15 cellular contexts compared by ENCODE assay signal in genomic region chr22:29096736-29097669, GRCh38. TPM values are rescaled to one million over a fixed set of nuclear protein-coding genes. Genes with fewer than 3 reads are reported as not detected.
DNase-seq lines count a peak whose midpoint lies in the region; ATAC-seq, FAIRE-seq and TF ChIP-seq lines count a peak whose summit lies in the region.
"Had no signal": no experiment of that assay in that cellular context is flagged by ENCODE, and none has a peak within 500 bp of the region (broad histone marks: within the 10 kb centered on the region; RNA-seq: fewer than 3 reads in every experiment).

No MANE protein-coding gene starts in this region.

- peak; percentile 35 for DNase-seq in GM23338 (ENCODE audit: low spot score)
- DNase-seq in SW480 (ENCODE audit: low spot score): peak; percentile 83
- DNase-seq in heart right ventricle: peak in 1 of 2 donors; percentile 24
- peak in 1 of 6 donors; percentile 34 for DNase-seq in pancreas
- DNase-seq in NCI-H1092 treated with DMSO at 0.1 percent for 48 hours (lab: John Stamatoyannopoulos, UW): no peak
- no peak for DNase-seq in NCI-H1436 (lab: John Stamatoyannopoulos, UW)
- no peak for DNase-seq in mesenchymal stem cell
- no peak for DNase-seq in stimulated activated CD8-positive, alpha-beta memory T cell treated with anti-CD3 and anti-CD28 coated beads, Interleukin-4, amount 100 ng/mL, for 48 hours
- DNase-seq: aorta, BE2C, NCI-H1930 had no signal

- no peak overlapping the region for H2BK15ac ChIP-seq in mesenchymal stem cell (ENCODE audit: low read depth, poor library complexity, severe bottlenecking)

- no peak overlapping the region for H3K14ac ChIP-seq in mesenchymal stem cell (ENCODE audit: low read length in 2 of 2)

- H3K27me3 Mint-ChIP-seq in GM23338 (ENCODE audit: insufficient read depth, low read depth, poor library complexity): peaks cover 6% of the 10 kb centered on the region

- H3K4me3 ChIP-seq in GM23338 (no peak overlapping the region), heart right ventricle (no peak overlapping the region), pancreas (no peak overlapping the region), mesenchymal stem cell (ENCODE audit: insufficient read depth in 1 of 2, low read depth in 1 of 2, low read length in 2 of 2) (no peak overlapping the region)
- H3K4me3 ChIP-seq: tibial nerve had no signal

- no peaks in the 10 kb centered on the region for H3K79me1 ChIP-seq in mesenchymal stem cell (replicated peaks; ENCODE audit: low read length, poor library complexity, severe bottlenecking)

- peaks cover 27% of the 10 kb centered on the region for H3K4me1 Mint-ChIP-seq in GM23338

- intact Hi-C loops in heart right ventricle (cut with DNase I): no loop called here
- intact Hi-C loops in pancreas (cut with DNase I): no loop called here

- no peak overlapping the region for H2BK5ac ChIP-seq in mesenchymal stem cell (ENCODE audit: low read depth, low read length, poor library complexity, severe bottlenecking)

- TF ChIP-seq CTCF in GM23338 (conservative IDR thresholded peaks at IDR 0.05; ENCODE audit: low read depth in 2 of 2): no peak
- no peak for TF ChIP-seq CTCF in heart right ventricle (IDR thresholded peaks at IDR 0.05)
- no peak for TF ChIP-seq CTCF in pancreas (IDR thresholded peaks at IDR 0.05)

- H3K27ac ChIP-seq in GM23338 (ENCODE audit: low read depth) (no peak overlapping the region), heart right ventricle (peak overlapping the region in 9 of 10 donors; percentile 23 to 75 (median 59)), pancreas (peak overlapping the region in 3 of 4 donors; percentile 2 to 59 (median 27)), mesenchymal stem cell (ENCODE audit: low read length, poor library complexity, severe bottlenecking) (no peak overlapping the region)
- H3K27ac ChIP-seq: tibial nerve had no signal

- H3K4me3 Mint-ChIP-seq in GM23338: no peak overlapping the region

- no peak overlapping the region for H3K4ac ChIP-seq in mesenchymal stem cell (ENCODE audit: low read depth in 1 of 2, low read length in 2 of 2)

- no peak overlapping the region for H2AFZ ChIP-seq in GM23338
- no peak overlapping the region for H2AFZ ChIP-seq in mesenchymal stem cell (ENCODE audit: low read depth, low read length)

- H2BK120ac ChIP-seq in mesenchymal stem cell (ENCODE audit: low read depth, low read length): no peak overlapping the region

- FAIRE-seq in pancreas (lab: Jason Lieb, UNC): no peak
- FAIRE-seq: keratinocyte had no signal

- H2BK12ac ChIP-seq in mesenchymal stem cell (ENCODE audit: low read length in 2 of 2): no peak overlapping the region

- no peak overlapping the region for H3K23ac ChIP-seq in mesenchymal stem cell (ENCODE audit: low read length in 2 of 2)

- H3K36me3 ChIP-seq in GM23338 (ENCODE audit: insufficient read depth) (no peaks in the 10 kb centered on the region), heart right ventricle (peaks cover 0 to 31% (median 0%) of the 10 kb centered on the region in 9 donors), pancreas (no peaks in the 10 kb centered on the region), mesenchymal stem cell (ENCODE audit: control insufficient read depth in 1 of 2, insufficient read depth in 2 of 2, low read depth in 1 of 2, low read length in 2 of 2) (peaks cover 0 to 17% of the 10 kb centered on the region in 2 experiments)
- H3K36me3 ChIP-seq: BE2C had no signal

- no peak overlapping the region for H4K91ac ChIP-seq in mesenchymal stem cell (ENCODE audit: low read length)

- H3K27ac Mint-ChIP-seq in GM23338: no peak overlapping the region; the same call in 1 of the 2 replicates

- H4K20me1 ChIP-seq in GM23338 (replicated peaks; ENCODE audit: insufficient read depth): no peaks in the 10 kb centered on the region

- no peaks in the 10 kb centered on the region for H3K9me3 Mint-ChIP-seq in GM23338

- no peaks in the 10 kb centered on the region for H3K9me3 ChIP-seq in heart right ventricle
- H3K9me3 ChIP-seq in pancreas: no peaks in the 10 kb centered on the region
- no peaks in the 10 kb centered on the region for H3K9me3 ChIP-seq in mesenchymal stem cell (ENCODE audit: control insufficient read depth, low read length)
- H3K9me3 ChIP-seq: BE2C, tibial nerve had no signal

- H2AK5ac ChIP-seq in mesenchymal stem cell (ENCODE audit: low read length, severe bottlenecking): no peak overlapping the region

- 68 to 77% methylated on average over 13 of the region's 13 CpGs for WGBS in heart right ventricle, 2 donors
- WGBS in pancreas, 2 donors: 56 to 58% methylated on average over 13 of the region's 13 CpGs
- WGBS in mesenchymal stem cell: 91% methylated on average over 10 of the region's 13 CpGs

- H3K36me3 Mint-ChIP-seq in GM23338 (ENCODE audit: low read depth): no peaks in the 10 kb centered on the region

- peak overlapping the region in 1 of 2 experiments; percentile 28 for H3K18ac ChIP-seq in mesenchymal stem cell (ENCODE audit: low read depth in 1 of 2, low read length in 2 of 2)

- no peak overlapping the region for H3K9ac ChIP-seq in mesenchymal stem cell (ENCODE audit: low read length)

- no peaks in the 10 kb centered on the region for H3K9me2 ChIP-seq in GM23338 (ENCODE audit: insufficient read depth)

- H3F3A ChIP-seq in GM23338 (replicated peaks; ENCODE audit: low read depth): no peaks in the 10 kb centered on the region

- peak overlapping the region; percentile 33 for H3K4me2 ChIP-seq in GM23338
- no peak overlapping the region for H3K4me2 ChIP-seq in mesenchymal stem cell (ENCODE audit: low read length, poor library complexity, severe bottlenecking)

- ATAC-seq in GM23338 (peak; percentile 56), heart right ventricle (peak in 7 of 8 donors; percentile 6 to 89 (median 72)), pancreas (peak in 3 of 4 donors; percentile 54 to 85 (median 78))
- ATAC-seq: Panc1 had no signal

- H3K4me1 ChIP-seq in GM23338 (ENCODE audit: insufficient read depth) (peaks cover 23% of the 10 kb centered on the region), heart right ventricle (peaks cover 0 to 39% (median 24%) of the 10 kb centered on the region in 9 donors), pancreas (peaks cover 0 to 10% (median 5%) of the 10 kb centered on the region in 3 donors), mesenchymal stem cell (ENCODE audit: control insufficient read depth, insufficient read depth, low read depth, low read length) (peaks cover 3% of the 10 kb centered on the region)
- H3K4me1 ChIP-seq: BE2C had no signal

- H3K79me2 ChIP-seq in GM23338 (replicated peaks; ENCODE audit: insufficient read depth): no peaks in the 10 kb centered on the region

- H3K27me3 ChIP-seq in GM23338 (ENCODE audit: insufficient read depth) (no peaks in the 10 kb centered on the region), heart right ventricle (no peaks in the 10 kb centered on the region), pancreas (no peaks in the 10 kb centered on the region), mesenchymal stem cell (ENCODE audit: control insufficient read depth in 1 of 2, insufficient read depth in 1 of 2, low read length in 2 of 2) (no peaks in the 10 kb centered on the region)
- H3K27me3 ChIP-seq: BE2C, tibial nerve had no signal

- H4K8ac ChIP-seq in mesenchymal stem cell (ENCODE audit: low read length): no peak overlapping the region

TF ChIP-seq in GM23338, 12 proteins besides CTCF, POLR2A, EP300 and RAD21 (continues in another document):
- TF ChIP-seq, protein P1, sequence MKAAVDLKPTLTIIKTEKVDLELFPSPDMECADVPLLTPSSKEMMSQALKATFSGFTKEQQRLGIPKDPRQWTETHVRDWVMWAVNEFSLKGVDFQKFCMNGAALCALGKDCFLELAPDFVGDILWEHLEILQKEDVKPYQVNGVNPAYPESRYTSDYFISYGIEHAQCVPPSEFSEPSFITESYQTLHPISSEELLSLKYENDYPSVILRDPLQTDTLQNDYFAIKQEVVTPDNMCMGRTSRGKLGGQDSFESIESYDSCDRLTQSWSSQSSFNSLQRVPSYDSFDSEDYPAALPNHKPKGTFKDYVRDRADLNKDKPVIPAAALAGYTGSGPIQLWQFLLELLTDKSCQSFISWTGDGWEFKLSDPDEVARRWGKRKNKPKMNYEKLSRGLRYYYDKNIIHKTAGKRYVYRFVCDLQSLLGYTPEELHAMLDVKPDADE (IDR thresholded peaks at IDR 0.05): no peak
- no peak for TF ChIP-seq EZH2 (IDR thresholded peaks at IDR 0.05; ENCODE audit: low read depth, unreplicated experiment)

RNA-seq across cellular contexts. Expression of gene KREMEN1, which starts 24.2 kb away (rescaled TPM):
- total RNA-seq in GM23338 (2014; rRNA removed; shearing (Covaris generic)): 3.4 and 3.8 TPM in 2 replicates
- polyA plus RNA-seq in GM23338 (2016; fragmentation: Nextera tagmentation; extraction: Ambion mirVana) (1.8 and 2.6 TPM in 2 replicates), heart right ventricle (10 to 100 TPM in 1 of 2 donors, 1 to 10 TPM in 1; 7.4 to 14.9 TPM), pancreas (1 to 10 TPM; 3.6 to 4.0 TPM)
- total RNA-seq in heart right ventricle (10 to 100 TPM; 16.1 to 46.3 (median 37.5) TPM), pancreas (1 to 10 TPM; 3.3 to 8.7 (median 4.6) TPM)
- 32.9 TPM for polyA plus RNA-seq in mesenchymal stem cell (2013, experiment 1 of 2)
- 33.1 TPM for polyA plus RNA-seq in mesenchymal stem cell (2013, experiment 2 of 2)

RNA-seq across cellular contexts. Expression of gene C22orf31, which starts 35.4 kb away (rescaled TPM):
- total RNA-seq in GM23338 (2014; rRNA removed; shearing (Covaris generic)): not detected in 2 replicates
- polyA plus RNA-seq in GM23338 (2016; fragmentation: Nextera tagmentation; extraction: Ambion mirVana): 0.36 TPM in 1 of 2 replicates, not detected in the other
- total RNA-seq in heart right ventricle: under 1 TPM in 1 of 10 donors, not detected in 9; 0.24 TPM
- not detected for polyA plus RNA-seq in heart right ventricle
- not detected for total RNA-seq in pancreas
- under 1 TPM in 1 of 2 donors, not detected in 1; 0.16 TPM for polyA plus RNA-seq in pancreas
- polyA plus RNA-seq in mesenchymal stem cell (2013, experiment 1 of 2): 0.19 TPM
- 0.07 TPM for polyA plus RNA-seq in mesenchymal stem cell (2013, experiment 2 of 2)
- total RNA-seq: aorta, pulmonary artery endothelial cell, tibial nerve had no signal
- polyA plus RNA-seq: aorta, keratinocyte had no signal

Comparison
In these comparisons a context has a peak if more than half of its experiments do, and no peak if none do; other contexts are left out.
1. DNase-seq: peak in GM23338 (single experiment) and SW480 (single experiment); none in NCI-H1092 treated with DMSO at 0.1 percent for 48 hours (single experiment), NCI-H1436 (single experiment), mesenchymal stem cell (single experiment) and stimulated activated CD8-positive, alpha-beta memory T cell treated with anti-CD3 and anti-CD28 coated beads, Interleukin-4, amount 100 ng/mL, for 48 hours (single experiment).
2. H3K27ac ChIP-seq: peak in heart right ventricle (9 of 10) and pancreas (3 of 4); none in GM23338 (single experiment) and mesenchymal stem cell (single experiment).
3. Peak in every context shown above with its lines, with median percentiles within 50 percentile points of each other: ATAC-seq.